1 cellular context compared by ENCODE assay signal in genomic region chr19:3500429-3501101, GRCh38.
TF ChIP-seq lines count a peak whose summit lies in the region.

DOHH (minus strand) TSS chr19:3500674; CDS start chr19:3496814, 3,860 bp downstream.

TF ChIP-seq in HepG2, 621 proteins besides CTCF, POLR2A, EP300 and RAD21 (continued from another document and continues in another):
- TF ChIP-seq PRDM15 (CRISPR knock-in tag; IDR thresholded peaks at IDR 0.05) (no peak), SKI (IDR thresholded peaks at IDR 0.05; ENCODE audit: partially characterized antibody) (peak; percentile 31), HOXA3 (CRISPR knock-in tag; IDR thresholded peaks at IDR 0.05) (peak; percentile 83), PHF8 (CRISPR knock-in tag; IDR thresholded peaks at IDR 0.05) (peak; percentile 89), DNMT3B (CRISPR knock-in tag; conservative IDR thresholded peaks at IDR 0.05) (peak; percentile 93; the same call in 1 of the 2 replicates), JARID2 (CRISPR knock-in tag; IDR thresholded peaks at IDR 0.05; ENCODE audit: insufficient replicate concordance) (peak; percentile 39), ZNF576 (CRISPR knock-in tag; IDR thresholded peaks at IDR 0.05) (no peak), HDAC2 (CRISPR knock-in tag; IDR thresholded peaks at IDR 0.05) (peak; percentile 79), NFE2L1 (CRISPR knock-in tag; IDR thresholded peaks at IDR 0.05; ENCODE audit: borderline replicate concordance) (0 out of 2 replicates have a peak, but pooled peaks have one; percentile 27), LRRFIP1 (CRISPR knock-in tag; conservative IDR thresholded peaks at IDR 0.05) (no peak), TBP (CRISPR knock-in tag; IDR thresholded peaks at IDR 0.05) (no peak), ZNF557 (CRISPR knock-in tag; IDR thresholded peaks at IDR 0.05) (no peak), NR2C2 (CRISPR knock-in tag; IDR thresholded peaks at IDR 0.05; ENCODE audit: borderline replicate concordance) (peak; percentile 73), ZMYM2 (CRISPR knock-in tag; IDR thresholded peaks at IDR 0.05) (no peak), KDM5B (CRISPR knock-in tag; IDR thresholded peaks at IDR 0.05; ENCODE audit: borderline replicate concordance) (peak; percentile 90; the same call in 1 of the 2 replicates), ZNF232 (CRISPR knock-in tag; IDR thresholded peaks at IDR 0.05; ENCODE audit: borderline replicate concordance) (no peak; the same call in 1 of the 2 replicates), RELA (CRISPR knock-in tag; IDR thresholded peaks at IDR 0.05) (peak; percentile 78; the same call in 1 of the 2 replicates), ZBTB1 (CRISPR knock-in tag; IDR thresholded peaks at IDR 0.05; ENCODE audit: borderline replicate concordance) (no peak), ZBTB49 (CRISPR knock-in tag; IDR thresholded peaks at IDR 0.05; ENCODE audit: borderline replicate concordance) (peak; percentile 47; the same call in 1 of the 2 replicates), SOX6 (IDR thresholded peaks at IDR 0.05) (no peak), SOX6 (CRISPR knock-in tag; IDR thresholded peaks at IDR 0.05) (peak; percentile 62), ZNF83 (CRISPR knock-in tag; IDR thresholded peaks at IDR 0.05; ENCODE audit: borderline replicate concordance) (no peak; the same call in 1 of the 2 replicates), ZFP41 (CRISPR knock-in tag; IDR thresholded peaks at IDR 0.05; ENCODE audit: borderline replicate concordance) (no peak; the same call in 1 of the 2 replicates), FOXJ3 (CRISPR knock-in tag; IDR thresholded peaks at IDR 0.05; ENCODE audit: borderline replicate concordance) (no peak), ZNF800 (CRISPR knock-in tag; IDR thresholded peaks at IDR 0.05) (no peak), MLX (CRISPR knock-in tag; IDR thresholded peaks at IDR 0.05) (peak; percentile 61; the same call in 1 of the 2 replicates), ZNF607 (CRISPR knock-in tag; IDR thresholded peaks at IDR 0.05; ENCODE audit: borderline replicate concordance) (0 out of 2 replicates have a peak, but pooled peaks have one; percentile 41), RBAK (CRISPR knock-in tag; IDR thresholded peaks at IDR 0.05) (no peak), MIER3 (CRISPR knock-in tag; IDR thresholded peaks at IDR 0.05; ENCODE audit: borderline replicate concordance) (peak; percentile 72; the same call in 1 of the 2 replicates), NCOA5 (CRISPR knock-in tag; IDR thresholded peaks at IDR 0.05) (no peak), ZHX2 (IDR thresholded peaks at IDR 0.05; ENCODE audit: low read depth) (peak; percentile 66; the same call in 1 of the 2 replicates), ZHX2 (CRISPR knock-in tag; IDR thresholded peaks at IDR 0.05; ENCODE audit: borderline replicate concordance) (no peak), DMAP1 (CRISPR knock-in tag; IDR thresholded peaks at IDR 0.05) (peak; percentile 82), CAMTA2 (CRISPR knock-in tag; IDR thresholded peaks at IDR 0.05; ENCODE audit: borderline replicate concordance) (peak; percentile 48; the same call in 1 of the 2 replicates), MTERF4 (CRISPR knock-in tag; IDR thresholded peaks at IDR 0.05) (peak; percentile 53; the same call in 1 of the 2 replicates), ZNF550 (CRISPR knock-in tag; IDR thresholded peaks at IDR 0.05; ENCODE audit: borderline replicate concordance) (peak; percentile 52; the same call in 1 of the 2 replicates), FIP1L1 (IDR thresholded peaks at IDR 0.05; ENCODE audit: borderline replicate concordance, insufficient read depth, low read depth, low read length) (no peak), GPN1 (CRISPR knock-in tag; IDR thresholded peaks at IDR 0.05; ENCODE audit: borderline replicate concordance) (peak; percentile 60; the same call in 1 of the 2 replicates), AGO2 (optimal IDR thresholded peaks at IDR 0.05; ENCODE audit: low read depth, low read length) (peak; percentile 61), MEIS2 (CRISPR knock-in tag; IDR thresholded peaks at IDR 0.05) (0 out of 2 replicates have a peak, but pooled peaks have one; percentile 45), REXO4 (CRISPR knock-in tag; IDR thresholded peaks at IDR 0.05; ENCODE audit: borderline replicate concordance) (0 out of 2 replicates have a peak, but pooled peaks have one; percentile 61), GABPB1 (CRISPR knock-in tag; IDR thresholded peaks at IDR 0.05) (peak; percentile 85), ZNF207 (IDR thresholded peaks at IDR 0.05; ENCODE audit: borderline replicate concordance) (no peak), ZNF605 (CRISPR knock-in tag; IDR thresholded peaks at IDR 0.05) (peak; percentile 86)
